ENCODE assay signal across 18 cellular contexts in the genomic region with DNA sequence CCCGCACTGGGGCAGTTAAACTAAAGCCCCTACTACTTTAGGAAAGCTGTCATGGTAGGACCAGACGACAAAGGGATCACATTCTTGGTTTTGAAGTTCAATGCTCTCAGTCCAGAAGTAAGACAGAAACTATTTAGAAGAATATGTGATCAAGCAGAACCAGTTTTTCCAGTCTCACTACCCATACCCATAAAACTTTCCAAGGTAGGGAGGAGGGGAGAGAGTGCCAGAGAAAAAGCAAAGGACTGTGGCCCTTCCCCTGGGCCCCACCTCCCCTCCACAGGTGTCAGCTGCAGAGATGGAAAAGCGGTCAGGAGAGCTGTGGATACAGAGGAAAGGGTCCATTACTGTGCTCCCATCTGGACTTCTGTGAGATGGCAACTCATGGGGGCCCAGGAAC.
A peak's percentile ranks its signal among the peaks of the same experiment; 100 is the strongest.
DNase-seq lines count a peak whose midpoint lies in the region; TF ChIP-seq lines count a peak whose summit lies in the region.
"Had no signal": no experiment of that assay in that cellular context is flagged by ENCODE, and none has a peak within 500 bp of the region (broad histone marks: within the 10 kb centered on the region; RNA-seq: fewer than 3 reads in every experiment).

No MANE protein-coding gene starts in this region.

- H3K9me3 ChIP-seq in breast epithelium = no peaks in the 10 kb centered on the region
- no peaks in the 10 kb centered on the region for H3K9me3 ChIP-seq in GM23248 (ENCODE audit: low read depth)
- no peaks in the 10 kb centered on the region for H3K9me3 ChIP-seq in right atrium auricular region
- H3K9me3 ChIP-seq: BLaER1, MG63, SJSA1 had no signal

- H3K4me1 ChIP-seq in breast epithelium (no peaks in the 10 kb centered on the region), GM23248 (ENCODE audit: insufficient read depth) (no peaks in the 10 kb centered on the region), right atrium auricular region (no peaks in the 10 kb centered on the region)
- H3K4me1 ChIP-seq: A549, BLaER1, SJSA1 had no signal

- intact Hi-C loops in breast epithelium (cut with DNase I; ENCODE audit: low total_unique reads) (no loop called here), MCF 10A (cut with micrococcal nuclease) (no loop called here)

- BruUV-seq in MCF 10A (replicated peaks; lab: Mats Ljungman, UMichigan) = no TSS peak

- no peaks in the 10 kb centered on the region for H3K79me2 ChIP-seq in GM23248 (ENCODE audit: insufficient read depth)

- TF ChIP-seq CTCF in breast epithelium (IDR thresholded peaks at IDR 0.05) (no peak), MCF 10A (IDR thresholded peaks at IDR 0.05; ENCODE audit: unreplicated experiment) (no peak), nephron (IDR thresholded peaks at IDR 0.05; ENCODE audit: unreplicated experiment in 3 of 3) (no peak), right atrium auricular region (IDR thresholded peaks at IDR 0.05) (no peak)

- POLR2A ChIA-PET in MCF 10A (lab: Yijun Ruan, JAX) = no interaction called here

- peaks cover 5% of the 10 kb centered on the region for H3K9me3 Mint-ChIP-seq in MCF 10A (ENCODE audit: unreplicated experiment)
- H3K9me3 Mint-ChIP-seq in nephron = peaks cover 18% of the 10 kb centered on the region

- H3K27ac Mint-ChIP-seq in MCF 10A (ENCODE audit: low read depth, unreplicated experiment) = no peak overlapping the region
- H3K27ac Mint-ChIP-seq in nephron = peak overlapping the region; percentile 68 to 95 (median 88)
- H3K27ac Mint-ChIP-seq: activated naive CD8-positive, alpha-beta T cell had no signal

- no peak overlapping the region for H3K9ac ChIP-seq in GM23248
- H3K9ac ChIP-seq: BLaER1 had no signal

- TF ChIP-seq POLR2A in breast epithelium (IDR thresholded peaks at IDR 0.05) = no peak

- CTCF ChIA-PET in MCF 10A (lab: Yijun Ruan, JAX) = interaction anchor here (1.3 kb wide), 1 partner anchor 9 kb away, joined by 3 read pairs; no protein-coding TSS in a partner anchor

- DNase-seq in breast epithelium (ENCODE audit: low spot score in 2 of 2) (no peak), MCF 10A (ENCODE audit: unreplicated experiment) (no peak), epithelial cell of prostate (ENCODE audit: low read depth, low spot score) (no peak), GM23248 (no peak), right atrium auricular region (ENCODE audit: low spot score) (no peak), T1000 (lab: John Stamatoyannopoulos, UW) (no peak), NCI-H2196 treated with DMSO at 0.1 percent for 48 hours (lab: John Stamatoyannopoulos, UW; ENCODE audit: unreplicated experiment) (no peak)
- DNase-seq: DMS79, erythroblast, MG63, NCI-H187, posterior cingulate gyrus had no signal

- no peak overlapping the region for H3K4me3 ChIP-seq in breast epithelium
- no peak overlapping the region for H3K4me3 ChIP-seq in GM23248
- H3K4me3 ChIP-seq in right atrium auricular region = no peak overlapping the region
- H3K4me3 ChIP-seq: A549, BLaER1, MG63, SJSA1 had no signal

- no peaks in the 10 kb centered on the region for H3K36me3 Mint-ChIP-seq in MCF 10A (ENCODE audit: insufficient read depth, unreplicated experiment)
- no peaks in the 10 kb centered on the region for H3K36me3 Mint-ChIP-seq in nephron (ENCODE audit: low read depth)
- H3K36me3 Mint-ChIP-seq: activated naive CD8-positive, alpha-beta T cell had no signal

- H3K9me2 ChIP-seq in GM23248 (ENCODE audit: insufficient read depth) = no peaks in the 10 kb centered on the region

- H3K27me3 ChIP-seq in breast epithelium = no peaks in the 10 kb centered on the region
- H3K27me3 ChIP-seq in GM23248 (replicated peaks; ENCODE audit: insufficient read depth) = no peaks in the 10 kb centered on the region
- H3K27me3 ChIP-seq in right atrium auricular region = no peaks in the 10 kb centered on the region
- H3K27me3 ChIP-seq: BLaER1, MG63, SJSA1 had no signal

- 5 to 16% methylated on average over 3 of the region's 3 CpGs for WGBS in GM23248 (ENCODE audit: low coverage in 1 of 2, low lambda C conversion rate in 2 of 2, missing lambda C conversion rate in 2 of 2), 2 experiments

- H3K4me3 Mint-ChIP-seq in MCF 10A (ENCODE audit: unreplicated experiment) (no peak overlapping the region), nephron (no peak overlapping the region)
- H3K4me3 Mint-ChIP-seq: activated naive CD8-positive, alpha-beta T cell; brain had no signal

- H3K4me2 ChIP-seq in GM23248 (ENCODE audit: unreplicated experiment) = no peak overlapping the region
- H3K4me2 ChIP-seq: A549, BLaER1 had no signal

- H3K36me3 ChIP-seq in breast epithelium (no peaks in the 10 kb centered on the region), GM23248 (ENCODE audit: low read depth) (no peaks in the 10 kb centered on the region), right atrium auricular region (no peaks in the 10 kb centered on the region)
- H3K36me3 ChIP-seq: BLaER1, MG63, SJSA1 had no signal

- H3K27ac ChIP-seq in breast epithelium (peak overlapping the region; percentile 23 to 37), epithelial cell of prostate (peak overlapping the region; percentile 7), GM23248 (no peak overlapping the region), right atrium auricular region (no peak overlapping the region)
- H3K27ac ChIP-seq: A549, BLaER1, SJSA1 had no signal

- H3K4me1 Mint-ChIP-seq in MCF 10A (ENCODE audit: insufficient read depth, unreplicated experiment) (no peaks in the 10 kb centered on the region), nephron (peaks cover 23% of the 10 kb centered on the region)

- H2AFZ ChIP-seq in GM23248 = no peak overlapping the region

- in situ Hi-C loops in GM23248 (cut with MboI) = no loop called here

- H3K27me3 Mint-ChIP-seq in MCF 10A (ENCODE audit: insufficient read depth, unreplicated experiment) = peaks cover 25% of the 10 kb centered on the region
- no peaks in the 10 kb centered on the region for H3K27me3 Mint-ChIP-seq in nephron (ENCODE audit: low read depth)
- H3K27me3 Mint-ChIP-seq: activated naive CD8-positive, alpha-beta T cell had no signal

- no peaks in the 10 kb centered on the region for H4K20me1 ChIP-seq in GM23248 (ENCODE audit: insufficient read depth)
- H4K20me1 ChIP-seq: BLaER1 had no signal

- no peaks in the 10 kb centered on the region for H3F3A ChIP-seq in GM23248 (ENCODE audit: insufficient read depth)

Comparison
In these comparisons a context has a peak if more than half of its experiments do, and no peak if none do; other contexts are left out.
1. H3K27ac ChIP-seq: peak in breast epithelium (2 of 2) and epithelial cell of prostate (single experiment); none in GM23248 (single experiment) and right atrium auricular region (0 of 2).